ENCODE assay signal across 10 cellular contexts in genomic region chr6:151723152-151723551, GRCh38.
DNase-seq lines count a peak whose midpoint lies in the region; ATAC-seq lines count a peak whose summit lies in the region.
"Had no signal": no experiment of that assay in that cellular context is flagged by ENCODE, and none has a peak within 500 bp of the region (broad histone marks: within the 10 kb centered on the region; RNA-seq: fewer than 3 reads in every experiment).

No MANE protein-coding gene starts in this region.

- no peaks in the 10 kb centered on the region for H3K36me3 Mint-ChIP-seq in activated naive CD8-positive, alpha-beta T cell treated with anti-CD3 and anti-CD28 coated beads for 36 hours

- H3K4me3 ChIP-seq in BLaER1 treated with 17β-estradiol and CSF1 and Interleukin-3, amounts not matched to agents 10 nM and 100 nM: no peak overlapping the region
- H3K4me3 ChIP-seq: BLaER1, GM23248 had no signal

- DNase-seq in activated naive CD8-positive, alpha-beta T cell treated with anti-CD3 and anti-CD28 coated beads for 36 hours: peak; percentile 52
- DNase-seq in HuH-7 (ENCODE audit: low spot score) (no peak), 8988T (no peak), DMS79 (lab: John Stamatoyannopoulos, UW) (no peak), LoVo (ENCODE audit: low spot score) (no peak)
- DNase-seq: GM23248 had no signal

- H3K36me3 ChIP-seq in BLaER1 treated with 17β-estradiol and CSF1 and Interleukin-3, amounts not matched to agents 10 nM and 100 nM: peaks cover 0 to 5% (median 0%) of the 10 kb centered on the region in 11 experiments; a peak in 1 of 22 replicates
- H3K36me3 ChIP-seq: BLaER1 had no signal

- no peak overlapping the region for H3K4me3 Mint-ChIP-seq in activated naive CD8-positive, alpha-beta T cell treated with anti-CD3 and anti-CD28 coated beads for 36 hours

- H3K9me3 ChIP-seq in BLaER1 treated with 17β-estradiol and CSF1 and Interleukin-3, amounts not matched to agents 10 nM and 100 nM (replicated peaks in 1 of 11): peaks cover 0 to 10% (median 0%) of the 10 kb centered on the region in 11 experiments; a peak in 7 of 22 replicates

- H3K9ac ChIP-seq in BLaER1 treated with 17β-estradiol and CSF1 and Interleukin-3, amounts not matched to agents 10 nM and 100 nM: 0 out of 22 replicates have a peak overlapping the region, but pooled peaks of 1 of the 11 experiments have one; percentile 32
- H3K9ac ChIP-seq: BLaER1, GM23248 had no signal

- no peaks in the 10 kb centered on the region for H3K9me3 Mint-ChIP-seq in activated naive CD8-positive, alpha-beta T cell treated with anti-CD3 and anti-CD28 coated beads for 36 hours

- peak; percentile 77 for ATAC-seq in GM18909 (IDR thresholded peaks at IDR 0.05; ENCODE audit: poor library complexity, unreplicated experiment)
- ATAC-seq in HG03060 (IDR thresholded peaks at IDR 0.05; ENCODE audit: low read depth, unreplicated experiment): peak; percentile 52

- peaks cover 12% of the 10 kb centered on the region for H3K27me3 Mint-ChIP-seq in activated naive CD8-positive, alpha-beta T cell treated with anti-CD3 and anti-CD28 coated beads for 36 hours

- peak overlapping the region in 9 of 11 experiments; percentile 4 to 73 (median 32); a peak in 9 of 22 replicates for H3K4me2 ChIP-seq in BLaER1 treated with 17β-estradiol and CSF1 and Interleukin-3, amounts not matched to agents 10 nM and 100 nM

- no peaks in the 10 kb centered on the region for H3K27me3 ChIP-seq in BLaER1 treated with 17β-estradiol and CSF1 and Interleukin-3, amounts not matched to agents 10 nM and 100 nM
- H3K27me3 ChIP-seq: BLaER1 had no signal

- H3K4me1 ChIP-seq in BLaER1 treated with 17β-estradiol and CSF1 and Interleukin-3, amounts not matched to agents 10 nM and 100 nM: peaks cover 9 to 27% (median 16%) of the 10 kb centered on the region in 10 experiments; a peak in 17 of 20 replicates

- no peaks in the 10 kb centered on the region for H4K20me1 ChIP-seq in BLaER1 treated with 17β-estradiol and CSF1 and Interleukin-3, amounts not matched to agents 10 nM and 100 nM
- H4K20me1 ChIP-seq: BLaER1 had no signal

- peak overlapping the region in 2 of 11 experiments; percentile 3 to 62; a peak in 3 of 22 replicates for H3K27ac ChIP-seq in BLaER1 treated with 17β-estradiol and CSF1 and Interleukin-3, amounts not matched to agents 10 nM and 100 nM
- H3K27ac ChIP-seq: BLaER1, GM23248 had no signal

- H3K4me1 Mint-ChIP-seq in activated naive CD8-positive, alpha-beta T cell treated with anti-CD3 and anti-CD28 coated beads for 36 hours: peaks cover 23% of the 10 kb centered on the region

- H3K27ac Mint-ChIP-seq in activated naive CD8-positive, alpha-beta T cell treated with anti-CD3 and anti-CD28 coated beads for 36 hours: peak overlapping the region; percentile 67
